28 cellular contexts compared by ENCODE assay signal in genomic region chr6:50091641-50092040, GRCh38. TPM values are rescaled to one million over a fixed set of nuclear protein-coding genes. Genes with fewer than 3 reads are reported as not detected.
A peak's percentile ranks its signal among the peaks of the same experiment; 100 is the strongest.
DNase-seq lines count a peak whose midpoint lies in the region; ATAC-seq and TF ChIP-seq lines count a peak whose summit lies in the region.
"Had no signal": no experiment of that assay in that cellular context is flagged by ENCODE, and none has a peak within 500 bp of the region (broad histone marks: within the 10 kb centered on the region; RNA-seq: fewer than 3 reads in every experiment).

No MANE protein-coding gene starts in this region.

- POLR2A ChIA-PET in PC-3 (lab: Charles Lee; ENCODE audit: unreplicated experiment), result no interaction called here
- POLR2A ChIA-PET in OCI-LY7 (lab: Charles Lee), result no interaction called here

- H3K9ac ChIP-seq in PC-3 (ENCODE audit: low read length), result no peak overlapping the region
- H3K9ac ChIP-seq: SK-N-SH had no signal

- H3K4me1 ChIP-seq in PC-3 (ENCODE audit: insufficient read depth, low read length), result peaks cover 4% of the 10 kb centered on the region; the same call in 1 of the 2 replicates
- H3K4me1 ChIP-seq in OCI-LY7 (ENCODE audit: insufficient read depth, low read length, poor library complexity, severe bottlenecking), result no peaks in the 10 kb centered on the region
- H3K4me1 ChIP-seq: heart left ventricle, pancreas, spleen, upper lobe of left lung had no signal

- no peaks in the 10 kb centered on the region for H3K79me2 ChIP-seq in PC-3 (ENCODE audit: low read length)
- no peaks in the 10 kb centered on the region for H3K79me2 ChIP-seq in OCI-LY7 (ENCODE audit: insufficient read depth, low read depth, low read length)

- H4K20me1 ChIP-seq in PC-3 (ENCODE audit: low read length), result no peaks in the 10 kb centered on the region
- H4K20me1 ChIP-seq in OCI-LY7 (ENCODE audit: insufficient read depth, low read length), result no peaks in the 10 kb centered on the region

- peak; percentile 31 for DNase-seq in GM04503 (ENCODE audit: low read depth)
- peak; percentile 77 for DNase-seq in PC-3
- DNase-seq in fibroblast of peridontal ligament (ENCODE audit: extremely low read depth), result peak; percentile 55
- no peak for DNase-seq in OCI-LY7 (ENCODE audit: low spot score)
- DNase-seq in posterior vena cava (ENCODE audit: low spot score), result no peak
- DNase-seq in H4 (ENCODE audit: low spot score), result no peak
- DNase-seq: activated gamma-delta T cell treated with Interleukin-2 at 50 U/mL for 16 hours; activated naive CD8-positive, alpha-beta T cell treated with anti-CD3 and anti-CD28 coated beads, Interleukin-2, amount 50 U/mL, for 24 hours; activated T-cell treated with anti-CD3 and anti-CD28 coated beads for 4 hours; CD4-positive, alpha-beta T cell; DMS 273 treated with DMSO at 0.1 percent for 48 hours; dorsolateral prefrontal cortex; GDM1; heart left ventricle; KG1; NCI-H146; NCI-H2107; NCI-H446 treated with DMSO at 0.1 percent for 48 hours; pancreas; SK-N-SH; spleen; T-helper 2 cell; upper lobe of left lung had no signal

- intact Hi-C loops in PC-3 (cut with micrococcal nuclease), result no loop called here
- intact Hi-C loops in OCI-LY7 (cut with micrococcal nuclease; ENCODE audit: unreplicated experiment), result no loop called here
- intact Hi-C loops in posterior vena cava (cut with DNase I), result no loop called here

- H2AFZ ChIP-seq in PC-3 (ENCODE audit: low read length) (no peak overlapping the region), OCI-LY7 (ENCODE audit: low read length) (no peak overlapping the region)

- H3K9me2 ChIP-seq in PC-3 (replicated peaks; ENCODE audit: low read length) (no peaks in the 10 kb centered on the region), OCI-LY7 (ENCODE audit: insufficient read depth, low read length) (no peaks in the 10 kb centered on the region; the same call in 1 of the 2 replicates)
- H3K9me2 ChIP-seq: SK-N-SH had no signal

- CTCF ChIA-PET in PC-3 (lab: Charles Lee), result no interaction called here
- CTCF ChIA-PET in OCI-LY7 (lab: Charles Lee; ENCODE audit: unreplicated experiment), result no interaction called here

- no peak overlapping the region for H3K4me3 ChIP-seq in PC-3 (ENCODE audit: low read length)
- H3K4me3 ChIP-seq in OCI-LY7 (ENCODE audit: low read depth, low read length, poor library complexity, severe bottlenecking), result no peak overlapping the region
- H3K4me3 ChIP-seq: dorsolateral prefrontal cortex, heart left ventricle, pancreas, spleen, upper lobe of left lung had no signal

- H3K4me2 ChIP-seq in PC-3 (ENCODE audit: low read length) (no peak overlapping the region), OCI-LY7 (ENCODE audit: low read length) (no peak overlapping the region)
- H3K4me2 ChIP-seq: SK-N-SH had no signal

- H3K36me3 ChIP-seq in PC-3 (ENCODE audit: low read depth, low read length), result no peaks in the 10 kb centered on the region
- no peaks in the 10 kb centered on the region for H3K36me3 ChIP-seq in OCI-LY7 (ENCODE audit: insufficient read depth, low read length)
- H3K36me3 ChIP-seq: heart left ventricle, pancreas, spleen, upper lobe of left lung had no signal

- no peaks in the 10 kb centered on the region for H3F3A ChIP-seq in PC-3 (ENCODE audit: low read length, unreplicated experiment)

- no peak for TF ChIP-seq CTCF in PC-3 (conservative IDR thresholded peaks at IDR 0.05; ENCODE audit: low read depth, low read length)
- no peak for TF ChIP-seq CTCF in OCI-LY7 (conservative IDR thresholded peaks at IDR 0.05; ENCODE audit: low read length)

- H3K9me3 ChIP-seq in PC-3 (ENCODE audit: low read length) (no peaks in the 10 kb centered on the region), OCI-LY7 (ENCODE audit: low read length) (no peaks in the 10 kb centered on the region)
- H3K9me3 ChIP-seq: heart left ventricle, pancreas, SK-N-SH, spleen, upper lobe of left lung had no signal

- no peak overlapping the region for H3K27ac ChIP-seq in PC-3 (ENCODE audit: low read length)
- H3K27ac ChIP-seq in OCI-LY7 (ENCODE audit: low read depth, low read length, poor library complexity, severe bottlenecking), result no peak overlapping the region
- H3K27ac ChIP-seq: dorsolateral prefrontal cortex, heart left ventricle, pancreas, spleen, upper lobe of left lung had no signal

- BruUV-seq in PC-3 (replicated peaks; lab: Mats Ljungman, UMichigan), result no TSS peak
- BruUV-seq in OCI-LY7 (replicated peaks; lab: Mats Ljungman, UMichigan), result no TSS peak

- peaks cover 16% of the 10 kb centered on the region; the same call in 1 of the 2 replicates for H3K27me3 ChIP-seq in PC-3 (ENCODE audit: low read length)
- H3K27me3 ChIP-seq: heart left ventricle, spleen, upper lobe of left lung had no signal

- ATAC-seq in PC-3 (peak; percentile 15; the same call in 1 of the 2 replicates), GM18511 (IDR thresholded peaks at IDR 0.05; ENCODE audit: unreplicated experiment) (no peak)
- ATAC-seq: activated naive CD8-positive, alpha-beta T cell treated with anti-CD3 and anti-CD28 coated beads, Interleukin-2, amount 50 U/mL, for 24 hours; heart left ventricle; pancreas had no signal

RNA-seq across cellular contexts. Expression of gene DEFB112, which starts 41.9 kb away (rescaled TPM):
- total RNA-seq in PC-3 (2014; rRNA removed), result not detected in 2 replicates
- total RNA-seq in OCI-LY7 (2014; rRNA removed; shearing (Covaris generic)), result not detected in 2 replicates
- not detected in 2 replicates for total RNA-seq in OCI-LY7 (2022)
- total RNA-seq in posterior vena cava, result not detected
- total RNA-seq in H4 (2014; rRNA removed; shearing (Covaris generic)), result not detected in 2 replicates
- total RNA-seq: CD4-positive, alpha-beta T cell; dorsolateral prefrontal cortex; heart left ventricle; HT-29; kidney epithelial cell; neural crest cell; pancreas; spleen; subcutaneous adipose tissue; upper lobe of left lung had no signal

Comparison
In these comparisons a context has a peak if more than half of its experiments do, and no peak if none do; other contexts are left out.
1. DNase-seq: peak in GM04503 (single experiment), PC-3 (single experiment) and fibroblast of peridontal ligament (single experiment); none in OCI-LY7 (single experiment), posterior vena cava (single experiment) and H4 (single experiment).